ENCODE assay signal across 29 cellular contexts in genomic region chr12:24048446-24048845, GRCh38.
"Had no signal": no experiment of that assay in that cellular context is flagged by ENCODE, and none has a peak within 500 bp of the region (broad histone marks: within the 10 kb centered on the region; RNA-seq: fewer than 3 reads in every experiment).

No MANE protein-coding gene starts in this region.

- H3K4me3 Mint-ChIP-seq: dendritic cell treated with granulocyte-macrophage colony-stimulating factor and Interleukin-4, amounts not matched to agents 40 ng/mL and 50 ng/mL, for 4 days; effector memory CD8-positive, alpha-beta T cell; endodermal cell had no signal

- H3K9me3 Mint-ChIP-seq: dendritic cell treated with granulocyte-macrophage colony-stimulating factor and Interleukin-4, amounts not matched to agents 40 ng/mL and 50 ng/mL, for 4 days had no signal

- H3K4me3 ChIP-seq: colonic mucosa, coronary artery, dorsolateral prefrontal cortex, esophagus muscularis mucosa, esophagus squamous epithelium, gastrocnemius medialis, gastroesophageal sphincter, heart left ventricle, heart right ventricle, hepatocyte had no signal

- DNase-seq: colonic mucosa; cortex of kidney; dermis blood vessel endothelial cell; dorsolateral prefrontal cortex; effector CD4-positive, alpha-beta T cell; effector CD8-positive, alpha-beta T cell; effector memory CD4-positive, alpha-beta T cell; effector memory CD8-positive, alpha-beta T cell; endodermal cell; erythroblast; esophagus squamous epithelium; foreskin fibroblast; foreskin keratinocyte; foreskin melanocyte; gastrocnemius medialis; glutamatergic neuron; head of caudate nucleus; heart left ventricle; heart right ventricle had no signal

- H3K27ac Mint-ChIP-seq: dendritic cell treated with granulocyte-macrophage colony-stimulating factor and Interleukin-4, amounts not matched to agents 40 ng/mL and 50 ng/mL, for 4 days; effector memory CD8-positive, alpha-beta T cell; endodermal cell had no signal

- H3K9me3 ChIP-seq: colonic mucosa, gastrocnemius medialis, gastroesophageal sphincter had no signal

- FAIRE-seq: endometrium, endothelial cell of umbilical vein, frontal cortex had no signal

- H2AFZ ChIP-seq: hepatocyte had no signal

- H3K36me3 ChIP-seq: colonic mucosa, esophagus muscularis mucosa, esophagus squamous epithelium, gastrocnemius medialis, gastroesophageal sphincter, heart left ventricle, heart right ventricle had no signal

- H3K4me1 ChIP-seq: colonic mucosa, esophagus squamous epithelium, foreskin keratinocyte, gastrocnemius medialis, gastroesophageal sphincter had no signal

- ATAC-seq: effector memory CD8-positive, alpha-beta T cell; esophagus mucosa; foreskin keratinocyte; gastrocnemius medialis; gastroesophageal sphincter; heart left ventricle; heart right ventricle had no signal

- H3K4me2 ChIP-seq: hepatocyte had no signal

- H3K27me3 Mint-ChIP-seq: effector memory CD8-positive, alpha-beta T cell had no signal

- H3K27me3 ChIP-seq: colonic mucosa, esophagus muscularis mucosa, esophagus squamous epithelium, foreskin keratinocyte, gastrocnemius medialis, gastroesophageal sphincter, heart left ventricle, heart right ventricle, hepatocyte had no signal

- H3K27ac ChIP-seq: colonic mucosa, coronary artery, dorsolateral prefrontal cortex, epithelial cell of prostate, esophagus muscularis mucosa, esophagus squamous epithelium, foreskin keratinocyte, gastrocnemius medialis, gastroesophageal sphincter, heart left ventricle, heart right ventricle, hepatocyte had no signal

- H3K79me2 ChIP-seq: hepatocyte had no signal
